2 cellular contexts compared by ENCODE assay signal in genomic region chr11:94572975-94573374, GRCh38. TPM values are rescaled to one million over a fixed set of nuclear protein-coding genes. Genes with fewer than 3 reads are reported as not detected.
"Had no signal": no experiment of that assay in that cellular context is flagged by ENCODE, and none has a peak within 500 bp of the region (broad histone marks: within the 10 kb centered on the region; RNA-seq: fewer than 3 reads in every experiment).

No MANE protein-coding gene starts in this region.

RNA-seq across cellular contexts. Expression of gene PIWIL4, which starts 5.8 kb away (rescaled TPM):
- total RNA-seq: H9, HepG2 had no signal
